In genomic region chr11:114166897-114167323, GRCh38 we compare ENCODE assay signal across 8 cellular contexts.
DNase-seq lines count a peak whose midpoint lies in the region; ATAC-seq and TF ChIP-seq lines count a peak whose summit lies in the region.

No MANE protein-coding gene starts in this region.

- POLR2A ChIA-PET in GM10248 (lab: Yijun Ruan, JAX), result no interaction called here

- ATAC-seq in Right ventricle myocardium superior (ENCODE audit: poor library complexity), result peak; percentile 21
- ATAC-seq in GM18502 (IDR thresholded peaks at IDR 0.05; ENCODE audit: poor library complexity, unreplicated experiment), result no peak
- ATAC-seq in HG02623 (IDR thresholded peaks at IDR 0.05; ENCODE audit: unreplicated experiment), result no peak

- peak overlapping the region; percentile 61 for H3K4me2 ChIP-seq in skeletal muscle satellite cell (ENCODE audit: low read length)

- peaks cover 64% of the 10 kb centered on the region for H3K4me1 Mint-ChIP-seq in activated T-helper 2 cell treated with anti-CD3 and anti-CD28 coated beads, Interferon-gamma antibody, Interleukin-2, Interleukin-4, amounts not matched to agents 10 μg/mL and 5 μg/mL and 100 μg/mL, durations not matched to agents 14 hours and 24 hours and 36 hours (ENCODE audit: low read depth)

- no peaks in the 10 kb centered on the region for H3K9me3 Mint-ChIP-seq in activated T-helper 2 cell treated with anti-CD3 and anti-CD28 coated beads, Interferon-gamma antibody, Interleukin-2, Interleukin-4, amounts not matched to agents 10 μg/mL and 5 μg/mL and 100 μg/mL, durations not matched to agents 14 hours and 24 hours and 36 hours

- H3K27ac Mint-ChIP-seq in activated T-helper 2 cell treated with anti-CD3 and anti-CD28 coated beads, Interferon-gamma antibody, Interleukin-2, Interleukin-4, amounts not matched to agents 10 μg/mL and 5 μg/mL and 100 μg/mL, durations not matched to agents 14 hours and 24 hours and 36 hours, result peak overlapping the region; percentile 48

- peak; percentile 64 for DNase-seq in H4 (ENCODE audit: low spot score)
- DNase-seq in NCI-H2081 treated with DMSO at 0.1 percent for 48 hours (lab: John Stamatoyannopoulos, UW), result peak; percentile 32
- no peak for DNase-seq in activated T-helper 2 cell treated with anti-CD3 and anti-CD28 coated beads, Interferon-gamma antibody, Interleukin-2, Interleukin-4, amounts not matched to agents 10 μg/mL and 5 μg/mL and 100 μg/mL, durations not matched to agents 14 hours and 24 hours and 36 hours (ENCODE audit: low spot score)
- no peak for DNase-seq in Right ventricle myocardium superior
- no peak for DNase-seq in GM10248 (ENCODE audit: extremely low spot score)

- no peaks in the 10 kb centered on the region for H3K27me3 Mint-ChIP-seq in activated T-helper 2 cell treated with anti-CD3 and anti-CD28 coated beads, Interferon-gamma antibody, Interleukin-2, Interleukin-4, amounts not matched to agents 10 μg/mL and 5 μg/mL and 100 μg/mL, durations not matched to agents 14 hours and 24 hours and 36 hours (ENCODE audit: low read depth)

- H3K27me3 ChIP-seq in skeletal muscle satellite cell (ENCODE audit: control insufficient read depth, insufficient read depth, low read length), result no peaks in the 10 kb centered on the region

- H3K4me1 ChIP-seq in skeletal muscle satellite cell (ENCODE audit: control insufficient read depth, insufficient read depth, low read length), result peaks cover 91% of the 10 kb centered on the region

- CTCF ChIA-PET in GM10248 (lab: Yijun Ruan, JAX), result no interaction called here

- no peaks in the 10 kb centered on the region for H3K9me3 ChIP-seq in skeletal muscle satellite cell (replicated peaks; ENCODE audit: low read length)

- H3K4me3 Mint-ChIP-seq in activated T-helper 2 cell treated with anti-CD3 and anti-CD28 coated beads, Interferon-gamma antibody, Interleukin-2, Interleukin-4, amounts not matched to agents 10 μg/mL and 5 μg/mL and 100 μg/mL, durations not matched to agents 14 hours and 24 hours and 36 hours (ENCODE audit: low read depth), result peak overlapping the region; percentile 11

- intact Hi-C loops in activated T-helper 2 cell treated with anti-CD3 and anti-CD28 coated beads, Interferon-gamma antibody, Interleukin-2, Interleukin-4, amounts not matched to agents 10 μg/mL and 5 μg/mL and 100 μg/mL, durations not matched to agents 14 hours and 24 hours and 36 hours (cut with micrococcal nuclease), result loop anchor here (5.0 to 10.0 kb wide), 3 partner anchors 48 to 105 kb away; no protein-coding TSS in a partner anchor
- intact Hi-C loops in Right ventricle myocardium superior (cut with DNase I), result no loop called here

- peaks cover 13% of the 10 kb centered on the region for H3K36me3 ChIP-seq in skeletal muscle satellite cell (ENCODE audit: insufficient read depth, low read length)

- H3K9ac ChIP-seq in skeletal muscle satellite cell (ENCODE audit: low read depth, low read length), result peak overlapping the region; percentile 95

- no peaks in the 10 kb centered on the region for H3K36me3 Mint-ChIP-seq in activated T-helper 2 cell treated with anti-CD3 and anti-CD28 coated beads, Interferon-gamma antibody, Interleukin-2, Interleukin-4, amounts not matched to agents 10 μg/mL and 5 μg/mL and 100 μg/mL, durations not matched to agents 14 hours and 24 hours and 36 hours (ENCODE audit: low read depth)

- TF ChIP-seq CTCF in GM10248 (IDR thresholded peaks at IDR 0.05; ENCODE audit: control extremely low read depth, extremely low read depth, low read depth, missing control alignments), result no peak

- H3K4me3 ChIP-seq in skeletal muscle satellite cell (ENCODE audit: low read length), result peak overlapping the region; percentile 17

Comparison
In these comparisons a context has a peak if more than half of its experiments do, and no peak if none do; other contexts are left out.
1. DNase-seq: peak in H4 (single experiment) and NCI-H2081 treated with DMSO at 0.1 percent for 48 hours (single experiment); none in activated T-helper 2 cell treated with anti-CD3 and anti-CD28 coated beads, Interferon-gamma antibody, Interleukin-2, Interleukin-4, amounts not matched to agents 10 μg/mL and 5 μg/mL and 100 μg/mL, durations not matched to agents 14 hours and 24 hours and 36 hours (single experiment), Right ventricle myocardium superior (single experiment) and GM10248 (single experiment).